15 cellular contexts compared by ENCODE assay signal in genomic region chr9:85443190-85443598, GRCh38.
DNase-seq lines count a peak whose midpoint lies in the region; ATAC-seq, FAIRE-seq and TF ChIP-seq lines count a peak whose summit lies in the region.
"Had no signal": no experiment of that assay in that cellular context is flagged by ENCODE, and none has a peak within 500 bp of the region (broad histone marks: within the 10 kb centered on the region; RNA-seq: fewer than 3 reads in every experiment).

No MANE protein-coding gene starts in this region.

- H3K27ac ChIP-seq in GM12878 (ENCODE audit: control insufficient read depth, insufficient read depth) = no peak overlapping the region
- H3K27ac ChIP-seq in stomach = no peak overlapping the region
- H3K27ac ChIP-seq: lower lobe of right lung, right lobe of liver had no signal

- H3K9me3 ChIP-seq in GM12878 (replicated peaks; ENCODE audit: control insufficient read depth, insufficient read depth, low read length) (no peaks in the 10 kb centered on the region), stomach (peaks cover 0 to 5% (median 2%) of the 10 kb centered on the region in 4 donors)
- H3K9me3 ChIP-seq: lower lobe of right lung, right lobe of liver had no signal

- ATAC-seq in GM18519 (IDR thresholded peaks at IDR 0.05; ENCODE audit: low FRiP score, unreplicated experiment) = peak; percentile 79
- ATAC-seq in GM21515 (IDR thresholded peaks at IDR 0.05; ENCODE audit: unreplicated experiment) = peak; percentile 64
- ATAC-seq in HG03039 (IDR thresholded peaks at IDR 0.05; ENCODE audit: unreplicated experiment) = peak; percentile 54
- peak; percentile 46 for ATAC-seq in GM12878
- ATAC-seq in Right ventricle myocardium inferior = no peak
- ATAC-seq: lower lobe of right lung, right lobe of liver had no signal

- no peak for TF ChIP-seq EP300 in GM12878 (IDR thresholded peaks at IDR 0.05; ENCODE audit: borderline replicate concordance in 1 of 2, control insufficient read depth in 1 of 2, low read depth in 2 of 2, low read length in 2 of 2)
- TF ChIP-seq EP300 in stomach (IDR thresholded peaks at IDR 0.05) = no peak

- TF ChIP-seq CTCF in GM12878 (IDR thresholded peaks at IDR 0.05 in 2 of 3, conservative IDR thresholded peaks at IDR 0.05 in 1 of 3; ENCODE audit: control insufficient read depth in 2 of 3, extremely low read depth in 1 of 3, insufficient read depth in 1 of 3, low read depth in 3 of 3, low read length in 3 of 3) (no peak), stomach (IDR thresholded peaks at IDR 0.05) (no peak)

- WGBS in GM12878 (ENCODE audit: insufficient coverage, insufficient replicate concordance, low lambda C conversion rate, missing lambda C conversion rate) = 2% methylated on average over 7 of the region's 7 CpGs
- WGBS in stomach, 5 donors = 78 to 83% (median 81%) methylated on average over 7 of the region's 7 CpGs

- RAD21 ChIA-PET in GM12878 (lab: Charles Lee; ENCODE audit: unreplicated experiment) = no interaction called here

- no peaks in the 10 kb centered on the region for H3K79me2 ChIP-seq in GM12878 (ENCODE audit: control insufficient read depth, insufficient read depth, low read length)

- intact Hi-C loops in GM12878 (cut with micrococcal nuclease; ENCODE audit: unreplicated experiment) = no loop called here
- intact Hi-C loops in stomach (cut with DNase I; ENCODE audit: low total_unique reads) = no loop called here
- intact Hi-C loops in Right ventricle myocardium inferior (cut with DNase I) = no loop called here

- POLR2A ChIA-PET in GM12878 (lab: Charles Lee) = interaction anchor here (0.9 kb wide), 1 partner anchor 11 kb away, joined by 3 read pairs; no protein-coding TSS in a partner anchor

- in situ Hi-C loops in GM12878 (cut with MboI) = no loop called here

- peak; percentile 13 for DNase-seq in GM12878 (ENCODE audit: low read depth, low spot score)
- no peak for DNase-seq in OCI-M1 (lab: John Stamatoyannopoulos, UW)
- no peak for DNase-seq in HCEC 1CT
- DNase-seq in stomach = no peak
- DNase-seq in Right ventricle myocardium inferior (ENCODE audit: missing footprints) = no peak
- DNase-seq: activated CD4-positive, alpha-beta T cell treated with anti-CD3 and anti-CD28 coated beads, Interleukin-2, amount 50 U/mL, for 4 hours; CD4-positive, CD25-positive, alpha-beta regulatory T cell; lower lobe of right lung; NCI-H2029; NCI-H510A; right lobe of liver had no signal

- peak; percentile 49 for FAIRE-seq in GM12878 (lab: Jason Lieb, UNC)
- FAIRE-seq: H54 had no signal

- H3K9ac ChIP-seq in GM12878 (ENCODE audit: control insufficient read depth, insufficient read depth, low read length) = peak overlapping the region; percentile 28; the same call in 1 of the 2 replicates

- no peaks in the 10 kb centered on the region for H4K20me1 ChIP-seq in GM12878 (ENCODE audit: control insufficient read depth, insufficient read depth)

- H3K4me3 ChIP-seq in GM12878 (no peak overlapping the region), stomach (no peak overlapping the region)
- H3K4me3 ChIP-seq: lower lobe of right lung, right lobe of liver had no signal

- no peak overlapping the region for H2AFZ ChIP-seq in GM12878 (ENCODE audit: control insufficient read depth, low read depth, low read length)

- TF ChIP-seq RAD21 in GM12878 (IDR thresholded peaks at IDR 0.05; ENCODE audit: insufficient read depth, low read depth, low read length) = no peak

- H3K4me2 ChIP-seq in GM12878 (ENCODE audit: control insufficient read depth, insufficient read depth) = peak overlapping the region; percentile 44; the same call in 1 of the 2 replicates

- SMC1A ChIA-PET in GM12878 (lab: Charles Lee; ENCODE audit: uncharacterized antibody, unreplicated experiment) = interaction anchor here (0.9 kb wide), 1 partner anchor 18 kb away, joined by 3 read pairs; no protein-coding TSS in a partner anchor

- H3K36me3 ChIP-seq in GM12878 (ENCODE audit: control insufficient read depth in 2 of 2, insufficient read depth in 2 of 2, low read length in 1 of 2) = no peaks in the 10 kb centered on the region
- H3K36me3 ChIP-seq in stomach = no peaks in the 10 kb centered on the region
- H3K36me3 ChIP-seq: lower lobe of right lung, right lobe of liver had no signal

- no peaks in the 10 kb centered on the region for H3K27me3 ChIP-seq in GM12878 (replicated peaks in 1 of 2; ENCODE audit: control insufficient read depth in 2 of 2, insufficient read depth in 2 of 2, low read length in 1 of 2)
- H3K27me3 ChIP-seq in stomach = no peaks in the 10 kb centered on the region
- H3K27me3 ChIP-seq: right lobe of liver had no signal

- CTCF ChIA-PET in GM12878 (lab: Yijun Ruan, JAX) = interaction anchor here (1.2 kb wide), 1 partner anchor 167 kb away, joined by 4 read pairs; no protein-coding TSS in a partner anchor

- H3K4me1 ChIP-seq in GM12878 (ENCODE audit: control insufficient read depth, insufficient read depth, low read length) (peaks cover 6% of the 10 kb centered on the region), stomach (no peaks in the 10 kb centered on the region)
- H3K4me1 ChIP-seq: lower lobe of right lung, right lobe of liver had no signal

- BruUV-seq in GM12878 (replicated peaks; lab: Mats Ljungman, UMichigan) = no TSS peak

- TF ChIP-seq POLR2A in GM12878 (IDR thresholded peaks at IDR 0.05; ENCODE audit: low read depth, low read length) = no peak
- TF ChIP-seq POLR2A in stomach (IDR thresholded peaks at IDR 0.05) = no peak

TF ChIP-seq in GM12878, 131 proteins besides CTCF, POLR2A, EP300 and RAD21:
- TF ChIP-seq CBX3 (IDR thresholded peaks at IDR 0.05; ENCODE audit: borderline replicate concordance, low read depth) = no peak
- TF ChIP-seq JUNB (IDR thresholded peaks at IDR 0.05) = peak; percentile 41; the same call in 1 of the 2 replicates
